Comparison of ENCODE assay signal across 12 cellular contexts in genomic region chr10:102753724-102754123, GRCh38. TPM values are rescaled to one million over a fixed set of nuclear protein-coding genes. Genes with fewer than 3 reads are reported as not detected.
DNase-seq lines count a peak whose midpoint lies in the region; ATAC-seq, FAIRE-seq and TF ChIP-seq lines count a peak whose summit lies in the region.
"Had no signal": no experiment of that assay in that cellular context is flagged by ENCODE, and none has a peak within 500 bp of the region (broad histone marks: within the 10 kb centered on the region; RNA-seq: fewer than 3 reads in every experiment).

No MANE protein-coding gene starts in this region.

- H3K4me1 ChIP-seq in kidney (ENCODE audit: control insufficient read depth in 1 of 2, insufficient read depth in 1 of 2, low read depth in 1 of 2, low read length in 2 of 2) (peaks cover 8 to 11% of the 10 kb centered on the region in 2 donors), skeletal muscle tissue (ENCODE audit: control insufficient read depth in 3 of 3, insufficient read depth in 3 of 3, low read length in 3 of 3) (peaks cover 18 to 21% (median 20%) of the 10 kb centered on the region in 3 donors)

- ATAC-seq in T-cell (replicated peaks in 1 of 4), result no peak
- ATAC-seq in HG02840 (IDR thresholded peaks at IDR 0.05; ENCODE audit: low FRiP score, unreplicated experiment), result no peak

- no peaks in the 10 kb centered on the region for H3K27me3 ChIP-seq in skeletal muscle tissue (ENCODE audit: control insufficient read depth in 3 of 3, insufficient read depth in 3 of 3, low read length in 3 of 3)

- H3K9me3 ChIP-seq in kidney (ENCODE audit: control insufficient read depth in 1 of 2, low read length in 2 of 2) (no peaks in the 10 kb centered on the region), skeletal muscle tissue (ENCODE audit: control insufficient read depth in 3 of 3, low read length in 3 of 3) (no peaks in the 10 kb centered on the region)

- POLR2A ChIA-PET in T-cell (lab: Charles Lee), result interaction anchor here in 1 of 2 donors (0.6 kb wide), 2 partner anchors 12 to 22 kb away, joined by 3 to 7 read pairs; no protein-coding TSS in a partner anchor

- peaks cover 27% of the 10 kb centered on the region for H3K4me1 Mint-ChIP-seq in CD14-positive monocyte
- peaks cover 50 to 60% (median 56%) of the 10 kb centered on the region in 3 donors for H3K4me1 Mint-ChIP-seq in T-cell

- H3K9me3 Mint-ChIP-seq in CD14-positive monocyte, result peaks cover 0 to 2% (median 0%) of the 10 kb centered on the region in 7 donors
- H3K9me3 Mint-ChIP-seq in T-cell, result no peaks in the 10 kb centered on the region

- peak overlapping the region in 6 of 7 donors; percentile 30 to 75 (median 64) for H3K27ac Mint-ChIP-seq in CD14-positive monocyte
- peak overlapping the region; percentile 30 to 72 for H3K27ac Mint-ChIP-seq in T-cell

- peak; percentile 72 for FAIRE-seq in kidney (lab: Jason Lieb, UNC)

- H3K27ac ChIP-seq in kidney (ENCODE audit: low read depth in 2 of 2, low read length in 2 of 2) (peak overlapping the region in 1 of 2 donors; percentile 50), skeletal muscle tissue (ENCODE audit: low read depth, low read length) (peak overlapping the region; percentile 91)

- H3K36me3 Mint-ChIP-seq in CD14-positive monocyte (peaks cover 22 to 51% of the 10 kb centered on the region in 2 donors), T-cell (peaks cover 15% of the 10 kb centered on the region)

- H3K27me3 Mint-ChIP-seq in CD14-positive monocyte (ENCODE audit: low read depth in 3 of 3) (no peaks in the 10 kb centered on the region), T-cell (no peaks in the 10 kb centered on the region)

- intact Hi-C loops in CD14-positive monocyte (cut with micrococcal nuclease) (loop anchor here in 1 of 2 donors (10.0 kb wide), 1 partner anchor 51 kb away; no protein-coding TSS in a partner anchor), kidney (cut with DNase I) (no loop called here)

- H3K36me3 ChIP-seq in kidney (ENCODE audit: control insufficient read depth in 1 of 2, insufficient read depth in 2 of 2, low read length in 2 of 2) (no peaks in the 10 kb centered on the region), skeletal muscle tissue (ENCODE audit: control insufficient read depth in 3 of 3, insufficient read depth in 3 of 3, low read length in 3 of 3) (no peaks in the 10 kb centered on the region)

- H3K4me3 ChIP-seq in kidney (ENCODE audit: low read length in 2 of 2) (no peak overlapping the region), skeletal muscle tissue (ENCODE audit: low read length in 3 of 3) (no peak overlapping the region)

- TF ChIP-seq CTCF in CD14-positive monocyte (IDR thresholded peaks at IDR 0.05), result no peak
- TF ChIP-seq CTCF in kidney (IDR thresholded peaks at IDR 0.05; ENCODE audit: borderline replicate concordance, extremely low read depth, insufficient read depth), result no peak

- no peak for DNase-seq in CD14-positive monocyte (ENCODE audit: low spot score)
- no peak for DNase-seq in T-cell
- no peak for DNase-seq in kidney
- DNase-seq in activated CD8-positive, alpha-beta memory T cell treated with anti-CD3 and anti-CD28 coated beads, Interleukin-2, amount 50 U/mL, for 48 hours, result no peak
- no peak for DNase-seq in superior temporal gyrus (ENCODE audit: extremely low spot score)
- DNase-seq in NCI-H2081 treated with DMSO at 0.1 percent for 48 hours (lab: John Stamatoyannopoulos, UW), result no peak
- DNase-seq: activated CD4-positive, alpha-beta T cell treated with anti-CD3 and anti-CD28 coated beads for 48 hours; activated gamma-delta T cell treated with Interleukin-2 at 50 U/mL for 16 hours; NCI-H1417 treated with DMSO at 0.1 percent for 48 hours; stimulated activated CD4-positive, alpha-beta T cell treated with anti-CD3 and anti-CD28 coated beads, Interleukin-12 subunit alpha, Interleukin-12 subunit beta, amount 100 ng/mL, for 4 hours had no signal

- H3K9ac ChIP-seq in kidney (ENCODE audit: low read length in 2 of 2) (no peak overlapping the region), skeletal muscle tissue (ENCODE audit: low read depth in 1 of 3, low read length in 3 of 3) (no peak overlapping the region)

- CTCF ChIA-PET in T-cell (lab: Charles Lee), result interaction anchor here (0.6 to 1.4 kb wide), 4 partner anchors 10 to 172 kb away, joined by 3 to 7 read pairs (median 4); partner anchors contain the start of gene WBP1L (in 1 of the 2)

- H3K4me3 Mint-ChIP-seq in CD14-positive monocyte (no peak overlapping the region), T-cell (peak overlapping the region in 1 of 3 donors; percentile 31)

RNA-seq across cellular contexts. Expression of gene WBP1L, which starts 10.0 kb away (rescaled TPM):
- polyA plus RNA-seq in CD14-positive monocyte (10 to 100 TPM; 38.3 to 43.0 TPM), kidney (ENCODE audit: insufficient read depth, low read depth, low replicate concordance) (27.8 TPM)
- total RNA-seq in T-cell (10 to 100 TPM; 20.0 to 38.5 (median 33.0) TPM), kidney (55.7 TPM), skeletal muscle tissue (24.0 TPM)

RNA-seq across cellular contexts. Expression of gene SFXN2, which starts 39.3 kb away (rescaled TPM):
- polyA plus RNA-seq in CD14-positive monocyte (1 to 10 TPM; 1.8 to 2.0 TPM), kidney (ENCODE audit: insufficient read depth, low read depth, low replicate concordance) (72.1 TPM)
- total RNA-seq in T-cell (10 to 100 TPM in 4 of 5 donors, 1 to 10 TPM in 1; 9.2 to 32.6 (median 22.6) TPM), kidney (17.3 TPM), skeletal muscle tissue (4.2 TPM)

RNA-seq across cellular contexts. Expression of gene ARL3, which starts 39.5 kb away (rescaled TPM):
- 1 to 10 TPM; 6.0 to 6.3 TPM for polyA plus RNA-seq in CD14-positive monocyte
- total RNA-seq in T-cell, result 1 to 10 TPM; 2.7 to 5.0 (median 3.5) TPM
- total RNA-seq in kidney, result 16.3 TPM
- 28.8 TPM for polyA plus RNA-seq in kidney (ENCODE audit: insufficient read depth, low read depth, low replicate concordance)
- total RNA-seq in skeletal muscle tissue, result 5.2 TPM
